Comparison of ENCODE assay signal across 12 cellular contexts in the genomic region with DNA sequence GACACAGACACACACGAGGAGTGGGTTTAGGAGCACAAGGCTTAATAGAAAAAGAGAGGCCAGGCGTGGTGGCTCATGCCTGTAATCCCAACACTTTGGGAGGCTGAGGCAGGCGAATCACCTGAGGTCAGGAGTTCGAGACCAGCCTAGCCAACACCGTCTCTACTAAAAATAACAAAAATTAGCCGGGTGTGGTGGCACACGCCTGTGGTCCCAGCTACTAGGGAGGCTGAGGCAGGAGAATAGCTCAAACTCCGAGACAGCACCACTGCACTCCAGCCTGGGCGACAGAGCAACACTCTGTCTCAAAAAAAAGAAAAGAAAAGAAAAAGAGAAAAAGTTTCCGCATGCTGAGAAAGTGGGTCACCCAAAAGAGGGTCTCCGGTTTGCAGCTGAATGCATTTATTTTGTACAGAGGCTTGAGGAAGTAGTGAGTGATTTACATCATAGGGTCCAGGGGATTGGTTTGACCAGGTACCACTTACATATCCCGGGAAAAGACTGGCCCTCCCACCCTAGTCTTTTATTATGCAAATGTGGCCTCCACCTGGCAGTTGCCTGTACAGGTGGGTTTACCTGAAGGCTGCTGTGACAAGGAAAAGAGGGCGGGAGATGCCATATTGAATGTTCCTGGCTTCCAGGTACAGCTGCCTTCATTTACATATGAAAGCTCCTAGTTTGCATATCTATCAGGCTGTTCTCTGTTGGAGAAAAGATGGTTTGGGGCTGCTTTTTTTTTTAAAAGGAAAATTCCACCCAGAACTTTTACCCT.
"Had no signal": no experiment of that assay in that cellular context is flagged by ENCODE, and none has a peak within 500 bp of the region (broad histone marks: within the 10 kb centered on the region; RNA-seq: fewer than 3 reads in every experiment).

No MANE protein-coding gene starts in this region.

- H3K27ac Mint-ChIP-seq: activated T-helper 2 cell treated with anti-CD3 and anti-CD28 coated beads, Interferon-gamma antibody, Interleukin-2, Interleukin-4, amounts not matched to agents 10 μg/mL and 5 μg/mL and 100 μg/mL, durations not matched to agents 14 hours and 24 hours and 36 hours; immature natural killer cell had no signal

- H3K27me3 Mint-ChIP-seq: stimulated activated naive CD8-positive, alpha-beta T cell treated with anti-CD3 and anti-CD28 coated beads, Interleukin-15, amount 100 ng/mL, for 72 hours had no signal

- H3K4me1 ChIP-seq: gastroesophageal sphincter, right lobe of liver, testis had no signal

- H3K36me3 ChIP-seq: gastroesophageal sphincter, heart right ventricle, right lobe of liver had no signal

- H3K9me3 ChIP-seq: gastroesophageal sphincter, testis had no signal

- H3K4me3 ChIP-seq: gastroesophageal sphincter, heart right ventricle, right lobe of liver, testis had no signal

- H3K27ac ChIP-seq: gastroesophageal sphincter, heart right ventricle, right lobe of liver, testis had no signal

- H3K27me3 ChIP-seq: gastroesophageal sphincter, heart right ventricle, right lobe of liver, testis had no signal

- DNase-seq: activated naive CD4-positive, alpha-beta T cell treated with anti-CD3 and anti-CD28 coated beads, Interleukin-2, amount 50 U/mL, for 16 hours; dermis blood vessel endothelial cell; erythroblast; heart right ventricle; immature natural killer cell; mesenchymal stem cell; right lobe of liver; stimulated activated naive CD8-positive, alpha-beta T cell treated with anti-CD3 and anti-CD28 coated beads, Interleukin-15, amount 100 ng/mL, for 72 hours; SW 1271; testis had no signal

- H3K4me3 Mint-ChIP-seq: immature natural killer cell; stimulated activated naive CD8-positive, alpha-beta T cell treated with anti-CD3 and anti-CD28 coated beads, Interleukin-15, amount 100 ng/mL, for 72 hours had no signal

- H3K4me1 Mint-ChIP-seq: immature natural killer cell; stimulated activated naive CD8-positive, alpha-beta T cell treated with anti-CD3 and anti-CD28 coated beads, Interleukin-15, amount 100 ng/mL, for 72 hours had no signal

- H3K36me3 Mint-ChIP-seq: immature natural killer cell had no signal

- ATAC-seq: gastroesophageal sphincter; heart right ventricle; right lobe of liver; stimulated activated naive CD8-positive, alpha-beta T cell treated with anti-CD3 and anti-CD28 coated beads, Interleukin-15, amount 100 ng/mL, for 72 hours had no signal
